ENCODE assay signal across 9 cellular contexts in genomic region chr7:53350241-53350640, GRCh38.
DNase-seq lines count a peak whose midpoint lies in the region; TF ChIP-seq lines count a peak whose summit lies in the region.
"Had no signal": no experiment of that assay in that cellular context is flagged by ENCODE, and none has a peak within 500 bp of the region (broad histone marks: within the 10 kb centered on the region; RNA-seq: fewer than 3 reads in every experiment).

No MANE protein-coding gene starts in this region.

- H3K4me3 Mint-ChIP-seq in chondrocyte (ENCODE audit: unreplicated experiment), result no peak overlapping the region

- no peaks in the 10 kb centered on the region for H3K36me3 Mint-ChIP-seq in chondrocyte (ENCODE audit: low read depth)

- H3K27me3 ChIP-seq in tibial nerve (no peaks in the 10 kb centered on the region), esophagus muscularis mucosa (no peaks in the 10 kb centered on the region)

- no peak overlapping the region for H3K27ac Mint-ChIP-seq in chondrocyte (ENCODE audit: unreplicated experiment)

- 15 to 25% methylated on average over 2 of the region's 2 CpGs for WGBS in tibial nerve, 2 donors
- 21% methylated on average over 2 of the region's 2 CpGs for WGBS in esophagus muscularis mucosa

- TF ChIP-seq EP300 in tibial nerve (IDR thresholded peaks at IDR 0.05) (no peak), esophagus muscularis mucosa (IDR thresholded peaks at IDR 0.05) (no peak)

- H3K27ac ChIP-seq in tibial nerve (no peak overlapping the region), esophagus muscularis mucosa (replicated peaks in 1 of 4) (no peak overlapping the region)

- no peak for TF ChIP-seq POLR2A in tibial nerve (IDR thresholded peaks at IDR 0.05)
- TF ChIP-seq POLR2A in esophagus muscularis mucosa (IDR thresholded peaks at IDR 0.05; ENCODE audit: low read depth), result no peak

- no peaks in the 10 kb centered on the region for H3K27me3 Mint-ChIP-seq in chondrocyte (ENCODE audit: low read depth)

- H3K4me3 ChIP-seq in tibial nerve (no peak overlapping the region), esophagus muscularis mucosa (no peak overlapping the region)

- intact Hi-C loops in esophagus muscularis mucosa (cut with DNase I), result no loop called here

- no peaks in the 10 kb centered on the region for H3K4me1 Mint-ChIP-seq in chondrocyte (ENCODE audit: low read depth)

- peaks cover 16% of the 10 kb centered on the region for H3K9me3 Mint-ChIP-seq in chondrocyte (ENCODE audit: low read depth)

- H3K4me1 ChIP-seq in tibial nerve (no peaks in the 10 kb centered on the region), esophagus muscularis mucosa (no peaks in the 10 kb centered on the region)

- H3K9me3 ChIP-seq in tibial nerve (no peaks in the 10 kb centered on the region), esophagus muscularis mucosa (no peaks in the 10 kb centered on the region)

- TF ChIP-seq CTCF in chondrocyte (IDR thresholded peaks at IDR 0.05) (peak; percentile 40), tibial nerve (IDR thresholded peaks at IDR 0.05) (peak in 2 of 5 experiments; percentile 10 to 27), esophagus muscularis mucosa (IDR thresholded peaks at IDR 0.05) (peak in 1 of 3 experiments; percentile 15)

- no peaks in the 10 kb centered on the region for H3K36me3 ChIP-seq in tibial nerve
- H3K36me3 ChIP-seq in esophagus muscularis mucosa, result no peaks in the 10 kb centered on the region

- peak; percentile 1 to 14 for DNase-seq in activated CD4-positive, alpha-beta T cell treated with anti-CD3 and anti-CD28 coated beads, Interleukin-2, amount 50 U/mL, for 48 hours
- DNase-seq in activated CD4-positive, alpha-beta T cell treated with anti-CD3 and anti-CD28 coated beads, Interleukin-2, amount 50 U/mL, for 4 hours, result no peak
- peak; percentile 1 for DNase-seq in NCI-H1105 (lab: John Stamatoyannopoulos, UW)
- no peak for DNase-seq in chondrocyte (ENCODE audit: low spot score)
- DNase-seq in retina, result peak; percentile 28
- DNase-seq in tibial nerve (ENCODE audit: low spot score in 2 of 2), result no peak
- no peak for DNase-seq in GOT3 (lab: John Stamatoyannopoulos, UW)
- no peak for DNase-seq in esophagus muscularis mucosa (ENCODE audit: extremely low spot score)
- DNase-seq: foreskin fibroblast had no signal

Comparison
In these comparisons a context has a peak if more than half of its experiments do, and no peak if none do; other contexts are left out.
1. DNase-seq: peak in activated CD4-positive, alpha-beta T cell treated with anti-CD3 and anti-CD28 coated beads, Interleukin-2, amount 50 U/mL, for 48 hours (2 of 2), NCI-H1105 (single experiment) and retina (single experiment); none in activated CD4-positive, alpha-beta T cell treated with anti-CD3 and anti-CD28 coated beads, Interleukin-2, amount 50 U/mL, for 4 hours (0 of 2), chondrocyte (single experiment), tibial nerve (0 of 2), GOT3 (single experiment) and esophagus muscularis mucosa (single experiment).